Comparison of ENCODE assay signal across 24 cellular contexts in genomic region chr9:29548436-29548835, GRCh38.
"Had no signal": no experiment of that assay in that cellular context is flagged by ENCODE, and none has a peak within 500 bp of the region (broad histone marks: within the 10 kb centered on the region; RNA-seq: fewer than 3 reads in every experiment).

No MANE protein-coding gene starts in this region.

- H3K4me1 ChIP-seq: gastrocnemius medialis, left lung, parathyroid adenoma, right lobe of liver, suprapubic skin, transverse colon had no signal

- H2AFZ ChIP-seq: parathyroid adenoma had no signal

- H3K27me3 Mint-ChIP-seq: effector memory CD8-positive, alpha-beta T cell; naive B cell; natural killer cell treated with Interleukin-12 subunit alpha and Interleukin-12 subunit beta and Interleukin-15 and Interleukin-18, amount 100 ng/mL, for 72 hours; progenitor cell of endocrine pancreas; stimulated activated naive B cell treated with anti-CD40 and anti-IgM and Interleukin-4, amounts not matched to agents 10 μg/mL and 1 μg/mL and 100 μg/mL, for 72 hours; stimulated activated naive CD8-positive, alpha-beta T cell treated with anti-CD3 and anti-CD28 coated beads, Interleukin-15, Interleukin-2, amounts not matched to agents 100 ng/mL and 50 ng/mL, for 24 hours had no signal

- H3K4me3 Mint-ChIP-seq: effector memory CD8-positive, alpha-beta T cell; mesothelial cell of epicardium; naive B cell; natural killer cell treated with Interleukin-12 subunit alpha and Interleukin-12 subunit beta and Interleukin-15 and Interleukin-18, amount 100 ng/mL, for 72 hours; neural crest cell; stimulated activated naive B cell treated with anti-CD40 and anti-IgM and Interleukin-4, amounts not matched to agents 10 μg/mL and 1 μg/mL and 100 μg/mL, for 72 hours; stimulated activated naive CD8-positive, alpha-beta T cell treated with anti-CD3 and anti-CD28 coated beads, Interleukin-15, Interleukin-2, amounts not matched to agents 100 ng/mL and 50 ng/mL, for 24 hours had no signal

- H3K27me3 ChIP-seq: esophagus squamous epithelium, gastrocnemius medialis, left lung, right lobe of liver, suprapubic skin, transverse colon had no signal

- H3K4me3 ChIP-seq: esophagus squamous epithelium, gastrocnemius medialis, left lung, mucosa of descending colon, right lobe of liver, suprapubic skin, transverse colon had no signal

- H3K4me1 Mint-ChIP-seq: mesothelial cell of epicardium; naive B cell; neural crest cell; stimulated activated naive B cell treated with anti-CD40 and anti-IgM and Interleukin-4, amounts not matched to agents 10 μg/mL and 1 μg/mL and 100 μg/mL, for 72 hours had no signal

- H3K9me3 ChIP-seq: esophagus squamous epithelium, gastrocnemius medialis, mucosa of descending colon, right lobe of liver, suprapubic skin, transverse colon had no signal

- H3K9me3 Mint-ChIP-seq: neural crest cell; stimulated activated naive B cell treated with anti-CD40 and anti-IgM and Interleukin-4, amounts not matched to agents 10 μg/mL and 1 μg/mL and 100 μg/mL, for 72 hours had no signal

- DNase-seq: cortex of kidney; effector memory CD8-positive, alpha-beta T cell; erythroblast; esophagus squamous epithelium; foreskin fibroblast; gastrocnemius medialis; head of caudate nucleus; left lung; mesenchymal stem cell; mucosa of descending colon; naive B cell; right lobe of liver; small intestine; stimulated activated CD4-positive, alpha-beta T cell treated with anti-CD3 and anti-CD28 coated beads, Interleukin-15, amount 100 ng/mL, for 24 hours; stimulated activated CD4-positive, alpha-beta T cell treated with anti-CD3 and anti-CD28 coated beads, Interleukin-2, amount 100 ng/mL, for 48 hours; stimulated activated naive B cell treated with anti-CD40 and anti-IgM and Interleukin-4, amounts not matched to agents 10 μg/mL and 1 μg/mL and 100 μg/mL, for 72 hours; transverse colon had no signal

- H3K36me3 ChIP-seq: esophagus squamous epithelium, gastrocnemius medialis, left lung, right lobe of liver, suprapubic skin, transverse colon had no signal

- H3K9ac ChIP-seq: parathyroid adenoma had no signal

- H3K27ac ChIP-seq: esophagus squamous epithelium, gastrocnemius medialis, left lung, parathyroid adenoma, right lobe of liver, suprapubic skin, transverse colon had no signal

- ATAC-seq: effector memory CD8-positive, alpha-beta T cell; gastrocnemius medialis; left lung; mucosa of descending colon; natural killer cell treated with Interleukin-12 subunit alpha and Interleukin-12 subunit beta and Interleukin-15 and Interleukin-18, amount 100 ng/mL, for 72 hours; right lobe of liver; stimulated activated naive B cell treated with anti-CD40 and anti-IgM and Interleukin-4, amounts not matched to agents 10 μg/mL and 1 μg/mL and 100 μg/mL, for 72 hours had no signal

- H3K79me2 ChIP-seq: parathyroid adenoma had no signal

- H3K27ac Mint-ChIP-seq: effector memory CD8-positive, alpha-beta T cell; mesothelial cell of epicardium; naive B cell; natural killer cell treated with Interleukin-12 subunit alpha and Interleukin-12 subunit beta and Interleukin-15 and Interleukin-18, amount 100 ng/mL, for 72 hours; progenitor cell of endocrine pancreas; stimulated activated naive B cell treated with anti-CD40 and anti-IgM and Interleukin-4, amounts not matched to agents 10 μg/mL and 1 μg/mL and 100 μg/mL, for 72 hours; stimulated activated naive CD8-positive, alpha-beta T cell treated with anti-CD3 and anti-CD28 coated beads, Interleukin-15, Interleukin-2, amounts not matched to agents 100 ng/mL and 50 ng/mL, for 24 hours had no signal
